ENCODE assay signal across 1 cellular context in genomic region chr21:39634507-39634906, GRCh38.
TF ChIP-seq lines count a peak whose summit lies in the region.

No MANE protein-coding gene starts in this region.

TF ChIP-seq in HCT116, 20 proteins besides CTCF, POLR2A, EP300 and RAD21:
- no peak for TF ChIP-seq ELF1 (IDR thresholded peaks at IDR 0.05; ENCODE audit: borderline replicate concordance, low read depth)
- no peak for TF ChIP-seq JUND (IDR thresholded peaks at IDR 0.05)
- no peak for TF ChIP-seq ZNF274 (IDR thresholded peaks at IDR 0.05; ENCODE audit: low read depth, low read length)
- TF ChIP-seq ATF3 (IDR thresholded peaks at IDR 0.05), result no peak
